ENCODE assay signal across 23 cellular contexts in genomic region chr4:3364634-3365314, GRCh38.
DNase-seq lines count a peak whose midpoint lies in the region; ATAC-seq and TF ChIP-seq lines count a peak whose summit lies in the region.
"Had no signal": no experiment of that assay in that cellular context is flagged by ENCODE, and none has a peak within 500 bp of the region (broad histone marks: within the 10 kb centered on the region; RNA-seq: fewer than 3 reads in every experiment).

No MANE protein-coding gene starts in this region.

- DNase-seq in DMS79 treated with DMSO at 0.1 percent for 48 hours (lab: John Stamatoyannopoulos, UW) (peak; percentile 32), DMS79 (lab: John Stamatoyannopoulos, UW) (no peak), right atrium auricular region (ENCODE audit: low spot score) (peak; percentile 43), left cardiac atrium (no peak), nephron progenitor cell (no peak), endothelial cell (ENCODE audit: low spot score) (no peak), SIG-M5 (lab: John Stamatoyannopoulos, UW) (no peak)
- DNase-seq: CD4-positive, CD25-positive, alpha-beta regulatory T cell; COR-L47; DMS 273 treated with DMSO at 0.1 percent for 48 hours; GDM1; NCI-H1105; NCI-H2081; NCI-H2171 treated with DMSO at 0.1 percent for 48 hours; NCI-H446; NCI-H748 treated with DMSO at 0.1 percent for 48 hours; PC-3; RPMI8226; SJCRH30 had no signal

- no peak overlapping the region for H3K4me3 Mint-ChIP-seq in nephron progenitor cell
- no peak overlapping the region for H3K4me3 Mint-ChIP-seq in endothelial cell (ENCODE audit: unreplicated experiment)
- H3K4me3 Mint-ChIP-seq: GM23338 had no signal

- ATAC-seq in left cardiac atrium (no peak), HG02970 (IDR thresholded peaks at IDR 0.05; ENCODE audit: low FRiP score, unreplicated experiment) (no peak)
- ATAC-seq: GM23338, HCT116, PC-3 had no signal

- H3K36me3 Mint-ChIP-seq in nephron progenitor cell (ENCODE audit: low read depth) = no peaks in the 10 kb centered on the region
- peaks cover 10% of the 10 kb centered on the region for H3K36me3 Mint-ChIP-seq in endothelial cell (ENCODE audit: low read depth, unreplicated experiment)
- H3K36me3 Mint-ChIP-seq: CD4-positive, CD25-positive, alpha-beta regulatory T cell had no signal

- no peaks in the 10 kb centered on the region for H3K36me3 ChIP-seq in right atrium auricular region
- H3K36me3 ChIP-seq: SJCRH30 had no signal

- H3K27me3 Mint-ChIP-seq in nephron progenitor cell (ENCODE audit: low read depth, poor library complexity) = peaks cover 14% of the 10 kb centered on the region
- peaks cover 27% of the 10 kb centered on the region for H3K27me3 Mint-ChIP-seq in endothelial cell (ENCODE audit: unreplicated experiment)

- TF ChIP-seq CTCF in right atrium auricular region (IDR thresholded peaks at IDR 0.05) = no peak
- no peak for TF ChIP-seq CTCF in nephron progenitor cell (IDR thresholded peaks at IDR 0.05)
- no peak for TF ChIP-seq CTCF in endothelial cell (IDR thresholded peaks at IDR 0.05; ENCODE audit: unreplicated experiment)

- H3K27ac Mint-ChIP-seq in nephron progenitor cell (peak overlapping the region; percentile 97), endothelial cell (ENCODE audit: unreplicated experiment) (no peak overlapping the region)
- H3K27ac Mint-ChIP-seq: CD4-positive, CD25-positive, alpha-beta regulatory T cell; GM23338 had no signal

- H3K9me3 Mint-ChIP-seq in nephron progenitor cell (no peaks in the 10 kb centered on the region), endothelial cell (ENCODE audit: unreplicated experiment) (no peaks in the 10 kb centered on the region)

- H3K4me3 ChIP-seq in right atrium auricular region = no peak overlapping the region
- H3K4me3 ChIP-seq: GM23338, SJCRH30 had no signal

- intact Hi-C loops in left cardiac atrium (cut with DNase I) = no loop called here

- peaks cover 0 to 12% of the 10 kb centered on the region in 2 donors for H3K4me1 ChIP-seq in right atrium auricular region

- H3K4me1 Mint-ChIP-seq in nephron progenitor cell = peaks cover 98% of the 10 kb centered on the region
- peaks cover 40% of the 10 kb centered on the region for H3K4me1 Mint-ChIP-seq in endothelial cell (ENCODE audit: unreplicated experiment)

- H3K27ac ChIP-seq in right atrium auricular region = no peak overlapping the region
- H3K27ac ChIP-seq: 22Rv1, SJCRH30 had no signal

- H3K27me3 ChIP-seq in right atrium auricular region = no peaks in the 10 kb centered on the region
- H3K27me3 ChIP-seq: SJCRH30 had no signal

- H3K9me3 ChIP-seq in right atrium auricular region = no peaks in the 10 kb centered on the region
- H3K9me3 ChIP-seq: SJCRH30 had no signal

Comparison
In these comparisons a context has a peak if more than half of its experiments do, and no peak if none do; other contexts are left out.
1. DNase-seq: peak in DMS79 treated with DMSO at 0.1 percent for 48 hours (single experiment) and right atrium auricular region (single experiment); none in DMS79 (single experiment), left cardiac atrium (single experiment), nephron progenitor cell (single experiment), endothelial cell (single experiment) and SIG-M5 (single experiment).